In genomic region chr13:95510950-95511349, GRCh38 we compare ENCODE assay signal across 34 cellular contexts. TPM values are rescaled to one million over a fixed set of nuclear protein-coding genes. Genes with fewer than 3 reads are reported as not detected.
"Had no signal": no experiment of that assay in that cellular context is flagged by ENCODE, and none has a peak within 500 bp of the region (broad histone marks: within the 10 kb centered on the region; RNA-seq: fewer than 3 reads in every experiment).

No MANE protein-coding gene starts in this region.

- H3K27ac ChIP-seq: adrenal gland, body of pancreas, brain microvascular endothelial cell, breast epithelium, VCaP had no signal

- H3K36me3 ChIP-seq: adrenal gland, brain microvascular endothelial cell, breast epithelium had no signal

- H3K27me3 ChIP-seq: adrenal gland, body of pancreas, brain microvascular endothelial cell, breast epithelium had no signal

- H3K9me3 ChIP-seq: adrenal gland, body of pancreas, breast epithelium had no signal

- H3K4me1 ChIP-seq: adrenal gland, breast epithelium had no signal

- ATAC-seq: activated CD8-positive, alpha-beta T cell treated with anti-CD3 and anti-CD28 coated beads for 36 hours; activated naive CD4-positive, alpha-beta T cell treated with anti-CD3 and anti-CD28 coated beads, Interleukin-2, amount 50 U/mL, for 72 hours; activated T-cell treated with anti-CD3 and anti-CD28 coated beads, Interleukin-2, amount 50 U/mL, for 4 hours; activated T-cell treated with anti-CD3 and anti-CD28 coated beads, Interleukin-2, amount 50 U/mL, for 72 hours; activated T-helper 17 cell treated with anti-CD3 and anti-CD28 coated beads, Interleukin-2, amount 50 U/mL, for 72 hours; body of pancreas had no signal

- DNase-seq: activated B cell treated with CpG ODN at 0.5 μM for 24 hours; activated CD4-positive, alpha-beta memory T cell treated with anti-CD3 and anti-CD28 coated beads for 36 hours; activated CD4-positive, alpha-beta T cell treated with anti-CD3 and anti-CD28 coated beads for 4 hours; activated CD4-positive, alpha-beta T cell treated with anti-CD3 and anti-CD28 coated beads, Interleukin-2, amount 10 ng/mL, durations not matched to agents 24 days and 14 days; activated CD4-positive, alpha-beta T cell treated with anti-CD3 and anti-CD28 coated beads, Interleukin-2, amount 50 U/mL, for 1 hour; activated CD4-positive, alpha-beta T cell treated with anti-CD3 and anti-CD28 coated beads, Interleukin-2, amount 50 U/mL, for 4 hours; activated CD4-positive, CD25-positive, alpha-beta regulatory T cell treated with anti-CD3 and anti-CD28 coated beads, Interleukin-2, amount 50 U/mL, for 72 hours; activated CD8-positive, alpha-beta memory T cell treated with anti-CD3 and anti-CD28 coated beads, Interleukin-2, amount 50 U/mL, for 4 hours; activated CD8-positive, alpha-beta T cell treated with anti-CD3 and anti-CD28 coated beads for 36 hours; activated effector memory CD4-positive, alpha-beta T cell treated with anti-CD3 and anti-CD28 coated beads, Interleukin-2, amount 50 U/mL, for 16 hours; activated gamma-delta T cell treated with Interleukin-2 at 50 U/mL for 16 hours; activated naive CD4-positive, alpha-beta T cell; activated naive CD4-positive, alpha-beta T cell treated with anti-CD3 and anti-CD28 coated beads for 36 hours; activated naive CD4-positive, alpha-beta T cell treated with anti-CD3 and anti-CD28 coated beads, Interleukin-2, amount 50 U/mL, for 16 hours; activated naive CD8-positive, alpha-beta T cell treated with anti-CD3 and anti-CD28 coated beads for 36 hours; activated T-cell treated with anti-CD3 and anti-CD28 coated beads for 4 hours; activated T-cell treated with anti-CD3 and anti-CD28 coated beads, Interleukin-2, amount 50 U/mL, for 1 hour; activated T-cell treated with anti-CD3 and anti-CD28 coated beads, Interleukin-2, amount 50 U/mL, for 4 hours; activated T-cell treated with anti-CD3 and anti-CD28 coated beads, Interleukin-2, amount 50 U/mL, for 72 hours; adrenal gland; amniotic stem cell; aorta; body of pancreas; brain microvascular endothelial cell; central memory CD4-positive, alpha-beta T cell; T-helper 2 cell; T-helper 9 cell had no signal

- H3K4me3 ChIP-seq: adrenal gland, body of pancreas, breast epithelium had no signal

RNA-seq across cellular contexts. Expression of gene CLDN10, which starts 41.6 kb away (rescaled TPM):
- total RNA-seq: activated B cell treated with CpG ODN at 0.5 μM for 24 hours; activated CD4-positive, alpha-beta memory T cell treated with anti-CD3 and anti-CD28 coated beads for 36 hours; activated CD4-positive, alpha-beta T cell treated with anti-CD3 and anti-CD28 coated beads, Interleukin-2, amount 10 ng/mL, durations not matched to agents 24 days and 14 days; activated CD8-positive, alpha-beta memory T cell treated with anti-CD3 and anti-CD28 coated beads for 36 hours; activated CD8-positive, alpha-beta T cell treated with anti-CD3 and anti-CD28 coated beads for 36 hours; activated naive CD4-positive, alpha-beta T cell treated with anti-CD3 and anti-CD28 coated beads for 36 hours; activated naive CD4-positive, alpha-beta T cell treated with anti-CD3 and anti-CD28 coated beads, Interleukin-2, amount 50 U/mL, for 72 hours; activated naive CD8-positive, alpha-beta T cell treated with anti-CD3 and anti-CD28 coated beads for 36 hours; activated T-cell treated with anti-CD3 and anti-CD28 coated beads, Interleukin-2, amount 50 U/mL, for 4 hours; activated T-cell treated with anti-CD3 and anti-CD28 coated beads, Interleukin-2, amount 50 U/mL, for 72 hours; activated T-helper 1 cell treated with anti-CD3 and anti-CD28 coated beads, Interleukin-12 subunit alpha, Interleukin-12 subunit beta, Interleukin-2, Interleukin-4 antibody, amounts not matched to agents 30 ng/mL and 10 ng/mL and 1 ng/mL, durations not matched to agents 14 hours and 24 hours and 36 hours; activated T-helper 17 cell treated with anti-CD3 and anti-CD28 coated beads, Interleukin-2, amount 50 U/mL, for 72 hours; cardiac septum had no signal
